Comparison of ENCODE assay signal across 23 cellular contexts in genomic region chr4:152077582-152077981, GRCh38.
"Had no signal": no experiment of that assay in that cellular context is flagged by ENCODE, and none has a peak within 500 bp of the region (broad histone marks: within the 10 kb centered on the region; RNA-seq: fewer than 3 reads in every experiment).

No MANE protein-coding gene starts in this region.

- H3K27ac Mint-ChIP-seq: endodermal cell; nephron progenitor cell; stimulated activated memory B cell treated with anti-CD40 and anti-IgM and Interleukin-4, amounts not matched to agents 10 μg/mL and 1 μg/mL and 100 μg/mL, for 72 hours; stimulated activated naive CD8-positive, alpha-beta T cell treated with anti-CD3 and anti-CD28 coated beads, Interleukin-15, amount 100 ng/mL, for 72 hours had no signal

- ATAC-seq: heart right ventricle; psoas muscle; right lobe of liver; stimulated activated memory B cell treated with anti-CD40 and anti-IgM and Interleukin-4, amounts not matched to agents 10 μg/mL and 1 μg/mL and 100 μg/mL, for 72 hours; stimulated activated naive CD8-positive, alpha-beta T cell treated with anti-CD3 and anti-CD28 coated beads, Interleukin-15, amount 100 ng/mL, for 72 hours; upper lobe of right lung had no signal

- H3K27me3 Mint-ChIP-seq: naive B cell; stimulated activated naive CD8-positive, alpha-beta T cell treated with anti-CD3 and anti-CD28 coated beads, Interleukin-15, amount 100 ng/mL, for 72 hours had no signal

- H3K27ac ChIP-seq: heart right ventricle, neutrophil, psoas muscle, right lobe of liver, testis, tibial nerve, upper lobe of right lung, vagina had no signal

- H3K4me3 Mint-ChIP-seq: endodermal cell; naive B cell; nephron progenitor cell; stimulated activated memory B cell treated with anti-CD40 and anti-IgM and Interleukin-4, amounts not matched to agents 10 μg/mL and 1 μg/mL and 100 μg/mL, for 72 hours; stimulated activated naive CD8-positive, alpha-beta T cell treated with anti-CD3 and anti-CD28 coated beads, Interleukin-15, amount 100 ng/mL, for 72 hours had no signal

- H3K36me3 ChIP-seq: heart right ventricle, neutrophil, right lobe of liver, tibial nerve, upper lobe of right lung, vagina had no signal

- H3K9me3 ChIP-seq: neutrophil, psoas muscle, right lobe of liver, testis, tibial nerve, upper lobe of right lung, vagina had no signal

- DNase-seq: effector CD4-positive, alpha-beta T cell; endodermal cell; erythroblast; foreskin melanocyte; heart right ventricle; hypothalamus; kidney glomerular epithelial cell; mesendoderm; naive B cell; nephron progenitor cell; psoas muscle; retina; right lobe of liver; stimulated activated CD4-positive, alpha-beta T cell treated with anti-CD3 and anti-CD28 coated beads, Interleukin-15, amount 100 ng/mL, for 24 hours; stimulated activated CD4-positive, alpha-beta T cell treated with anti-CD3 and anti-CD28 coated beads, Interleukin-1b, Interleukin-23, amount 100 ng/mL, for 48 hours; stimulated activated CD4-positive, alpha-beta T cell treated with anti-CD3 and anti-CD28 coated beads, Interleukin-4, amount 100 ng/mL, for 24 hours; stimulated activated naive CD8-positive, alpha-beta T cell treated with anti-CD3 and anti-CD28 coated beads, Interleukin-15, amount 100 ng/mL, for 72 hours; testis; upper lobe of right lung had no signal

- H3K4me1 ChIP-seq: psoas muscle, right lobe of liver, tibial nerve, vagina had no signal

- H3K27me3 ChIP-seq: heart right ventricle, neutrophil, right lobe of liver, testis, tibial nerve, upper lobe of right lung, vagina had no signal

- H3K4me3 ChIP-seq: heart right ventricle, psoas muscle, right lobe of liver, testis, tibial nerve, upper lobe of right lung, vagina had no signal

- H3K36me3 Mint-ChIP-seq: stimulated activated memory B cell treated with anti-CD40 and anti-IgM and Interleukin-4, amounts not matched to agents 10 μg/mL and 1 μg/mL and 100 μg/mL, for 72 hours had no signal

- H3K9me3 Mint-ChIP-seq: endodermal cell had no signal
